ENCODE assay signal across 8 cellular contexts in genomic region chr4:39637572-39638357, GRCh38. TPM values are rescaled to one million over a fixed set of nuclear protein-coding genes. Genes with fewer than 3 reads are reported as not detected.
DNase-seq lines count a peak whose midpoint lies in the region; ATAC-seq, FAIRE-seq and TF ChIP-seq lines count a peak whose summit lies in the region.

No MANE protein-coding gene starts in this region.

- FAIRE-seq in kidney (lab: Jason Lieb, UNC) (no peak), small intestine (lab: Jason Lieb, UNC) (no peak)

- H3K36me3 ChIP-seq in HUES6 (ENCODE audit: control insufficient read depth, insufficient read depth, low read length) (no peaks in the 10 kb centered on the region), kidney (ENCODE audit: control insufficient read depth in 1 of 2, insufficient read depth in 2 of 2, low read length in 2 of 2) (peaks cover 0 to 5% of the 10 kb centered on the region in 2 donors), small intestine (ENCODE audit: control insufficient read depth in 2 of 2, insufficient read depth in 2 of 2, low read length in 2 of 2) (no peaks in the 10 kb centered on the region)

- H3K36me3 Mint-ChIP-seq in central memory CD8-positive, alpha-beta T cell (ENCODE audit: insufficient read depth): peaks cover 12% of the 10 kb centered on the region

- ATAC-seq in GM18909 (IDR thresholded peaks at IDR 0.05; ENCODE audit: poor library complexity, unreplicated experiment) (peak; percentile 5), HG02970 (IDR thresholded peaks at IDR 0.05; ENCODE audit: low FRiP score, unreplicated experiment) (no peak)
- peak; percentile 47 for ATAC-seq in central memory CD8-positive, alpha-beta T cell (replicated peaks; ENCODE audit: extremely low read depth, poor library complexity, severe bottlenecking)

- peak; percentile 68 for DNase-seq in AG08396 (ENCODE audit: low spot score)
- peak; percentile 37 for DNase-seq in SK-N-DZ (ENCODE audit: low spot score)
- peak; percentile 22 to 30 for DNase-seq in central memory CD8-positive, alpha-beta T cell (ENCODE audit: low spot score in 2 of 2)
- DNase-seq in kidney: peak; percentile 78
- peak; percentile 67 for DNase-seq in small intestine

- H3K4me3 ChIP-seq in HUES6 (ENCODE audit: low read depth, low read length) (peak overlapping the region; percentile 73), kidney (ENCODE audit: low read length in 2 of 2) (peak overlapping the region; percentile 86 to 99), small intestine (ENCODE audit: low read depth in 1 of 2, low read length in 2 of 2) (peak overlapping the region; percentile 72 to 100)

- H3K27me3 Mint-ChIP-seq in central memory CD8-positive, alpha-beta T cell: no peaks in the 10 kb centered on the region

- H3K9ac ChIP-seq in HUES6 (ENCODE audit: low read length) (peak overlapping the region; percentile 89), kidney (ENCODE audit: low read length in 2 of 2) (peak overlapping the region; percentile 37 to 85)

- H3K27ac Mint-ChIP-seq in central memory CD8-positive, alpha-beta T cell (ENCODE audit: low read depth): peak overlapping the region; percentile 90

- H3K9me3 ChIP-seq in HUES6 (ENCODE audit: control insufficient read depth, insufficient read depth, low read depth, low read length): no peaks in the 10 kb centered on the region
- no peaks in the 10 kb centered on the region for H3K9me3 ChIP-seq in kidney (ENCODE audit: control insufficient read depth in 1 of 2, low read length in 2 of 2)
- H3K9me3 ChIP-seq in small intestine (ENCODE audit: control insufficient read depth, low read depth): no peaks in the 10 kb centered on the region

- H3K27ac ChIP-seq in HUES6 (ENCODE audit: low read depth, low read length) (peak overlapping the region; percentile 95), kidney (ENCODE audit: low read depth in 2 of 2, low read length in 2 of 2) (peak overlapping the region; percentile 95 to 98), small intestine (ENCODE audit: low read depth in 1 of 2, low read length in 1 of 2) (peak overlapping the region; percentile 87 to 98)

- no peaks in the 10 kb centered on the region for H3K27me3 ChIP-seq in HUES6 (ENCODE audit: control insufficient read depth, insufficient read depth, low read length)
- no peaks in the 10 kb centered on the region for H3K27me3 ChIP-seq in small intestine (ENCODE audit: control insufficient read depth in 2 of 2, insufficient read depth in 2 of 2, low read length in 2 of 2)

- WGBS in small intestine, 3 donors: 0 to 1% (median 0%) methylated on average over 30 of the region's 30 CpGs

- intact Hi-C loops in kidney (cut with DNase I): no loop called here

- H3K9me3 Mint-ChIP-seq in central memory CD8-positive, alpha-beta T cell: no peaks in the 10 kb centered on the region

- H3K4me3 Mint-ChIP-seq in central memory CD8-positive, alpha-beta T cell: peak overlapping the region; percentile 92

- H3K4me1 Mint-ChIP-seq in central memory CD8-positive, alpha-beta T cell: peaks cover 28% of the 10 kb centered on the region

- peaks cover 43% of the 10 kb centered on the region for H3K4me1 ChIP-seq in HUES6 (ENCODE audit: control insufficient read depth, insufficient read depth, low read length)
- H3K4me1 ChIP-seq in kidney (ENCODE audit: control insufficient read depth in 1 of 2, insufficient read depth in 1 of 2, low read depth in 1 of 2, low read length in 2 of 2): peaks cover 5 to 9% of the 10 kb centered on the region in 2 donors
- peaks cover 0 to 10% of the 10 kb centered on the region in 2 donors for H3K4me1 ChIP-seq in small intestine (ENCODE audit: control insufficient read depth in 2 of 2, insufficient read depth in 1 of 2, low read depth in 1 of 2, low read length in 1 of 2)

- no peak for TF ChIP-seq CTCF in kidney (IDR thresholded peaks at IDR 0.05; ENCODE audit: borderline replicate concordance, extremely low read depth, insufficient read depth)

RNA-seq across cellular contexts. Expression of gene SMIM14, which starts 0.9 kb away (rescaled TPM):
- polyA plus RNA-seq in SK-N-DZ (2014; cell fraction: cytosol; rRNA removed): 17.0 and 32.3 TPM in 2 replicates
- polyA plus RNA-seq in SK-N-DZ (2014; cell fraction: nucleus; rRNA removed): 7.4 and 10.9 TPM in 2 replicates
- 64.2 TPM for total RNA-seq in kidney
- 26.3 TPM for polyA plus RNA-seq in kidney (ENCODE audit: insufficient read depth, low read depth, low replicate concordance)
- 10 to 100 TPM; 22.3 to 39.8 (median 31.3) TPM for polyA plus RNA-seq in small intestine

Comparison
In these comparisons a context has a peak if more than half of its experiments do, and no peak if none do; other contexts are left out.
1. DNase-seq: peak in every context shown above with its lines; median percentile 78 in kidney; 68 in AG08396; 67 in small intestine; 37 in SK-N-DZ; 26 in central memory CD8-positive, alpha-beta T cell.